Comparison of ENCODE assay signal across 14 cellular contexts in genomic region chr12:118402251-118402650, GRCh38. TPM values are rescaled to one million over a fixed set of nuclear protein-coding genes. Genes with fewer than 3 reads are reported as not detected.
DNase-seq lines count a peak whose midpoint lies in the region; ATAC-seq and TF ChIP-seq lines count a peak whose summit lies in the region.
"Had no signal": no experiment of that assay in that cellular context is flagged by ENCODE, and none has a peak within 500 bp of the region (broad histone marks: within the 10 kb centered on the region; RNA-seq: fewer than 3 reads in every experiment).

No MANE protein-coding gene starts in this region.

- TF ChIP-seq CTCF in AG04450 (IDR thresholded peaks at IDR 0.05; ENCODE audit: low read depth, low read length) (no peak), HFFc6 (IDR thresholded peaks at IDR 0.05) (no peak), astrocyte of the spinal cord (IDR thresholded peaks at IDR 0.05; ENCODE audit: low read depth, low read length) (no peak)

- H3K4me1 Mint-ChIP-seq in HFFc6 (ENCODE audit: low read depth), result peaks cover 60% of the 10 kb centered on the region

- peaks cover 45% of the 10 kb centered on the region for H3K36me3 Mint-ChIP-seq in HFFc6 (ENCODE audit: low read depth)

- ATAC-seq in GM18867 (IDR thresholded peaks at IDR 0.05; ENCODE audit: unreplicated experiment), result no peak
- ATAC-seq: right lobe of liver had no signal

- H3K27me3 ChIP-seq in AG04450 (ENCODE audit: control insufficient read depth, insufficient read depth, low read length), result no peaks in the 10 kb centered on the region
- H3K27me3 ChIP-seq: right lobe of liver, stomach had no signal

- H3K27me3 Mint-ChIP-seq in HFFc6 (ENCODE audit: insufficient read depth), result no peaks in the 10 kb centered on the region; the same call in 1 of the 2 replicates
- H3K27me3 Mint-ChIP-seq: CD4-positive, alpha-beta memory T cell had no signal

- in situ Hi-C loops in astrocyte of the spinal cord (cut with HindIII; ENCODE audit: low sequenced_read_pairs), result no loop called here

- peak overlapping the region; percentile 65 for H3K4me3 Mint-ChIP-seq in HFFc6
- H3K4me3 Mint-ChIP-seq: CD4-positive, alpha-beta memory T cell had no signal

- peak overlapping the region; percentile 3 for H3K27ac ChIP-seq in AG04450 (ENCODE audit: low read depth, low read length)
- H3K27ac ChIP-seq: right lobe of liver, stomach had no signal

- POLR2A ChIA-PET in AG04450 (lab: Yijun Ruan, JAX), result no interaction called here

- CTCF ChIA-PET in AG04450 (lab: Charles Lee), result interaction anchor here (1.2 to 7.1 kb wide), 4 partner anchors 25 to 1265 kb away, joined by 3 to 45 read pairs (median 24); partner anchors contain the start of gene SUDS3

- H3K9me3 Mint-ChIP-seq in HFFc6, result no peaks in the 10 kb centered on the region

- no peaks in the 10 kb centered on the region for H3K9me3 ChIP-seq in AG04450 (ENCODE audit: control insufficient read depth, insufficient read depth, low read length)
- H3K9me3 ChIP-seq: right lobe of liver, stomach had no signal

- DNase-seq in AG04450 (ENCODE audit: low read depth, low spot score) (peak; percentile 60), HFFc6 (peak; percentile 83), astrocyte of the spinal cord (ENCODE audit: low read depth, low spot score) (peak; percentile 79), hepatic stellate cell (ENCODE audit: low spot score) (peak; percentile 69), SIG-M5 treated with dmso at 0.1 percent for 504 hours (lab: John Stamatoyannopoulos, UW; ENCODE audit: unreplicated experiment) (no peak), NCI-H82 (lab: John Stamatoyannopoulos, UW) (no peak), HT-29 (ENCODE audit: low spot score) (no peak)
- DNase-seq: activated CD4-positive, CD25-positive, alpha-beta regulatory T cell treated with anti-CD3 and anti-CD28 coated beads, Interleukin-2, amount 50 U/mL, for 72 hours; CD4-positive, alpha-beta memory T cell; GDM1; NCI-H187 treated with DMSO at 0.1 percent for 48 hours; right lobe of liver; stomach had no signal

- H3K4me3 ChIP-seq in AG04450 (ENCODE audit: low read depth, low read length) (no peak overlapping the region), astrocyte of the spinal cord (ENCODE audit: low read depth, low read length) (no peak overlapping the region)
- H3K4me3 ChIP-seq: right lobe of liver, stomach had no signal

- peak overlapping the region; percentile 91 for H3K27ac Mint-ChIP-seq in HFFc6

RNA-seq across cellular contexts. Expression of gene SUDS3, which starts 25.9 kb away (rescaled TPM):
- 24.1 and 28.9 TPM in 2 replicates for polyA plus RNA-seq in AG04450 (2011; rRNA removed)
- polyA minus RNA-seq in AG04450 (2011; rRNA and poly(A)+ RNA removed), result 25.3 and 26.9 TPM in 2 replicates
- total RNA-seq in HFFc6 (2021; fragmentation: NEBNext Ultra II Directional; extraction: Animal tissue kit (Norgen Biotek cat#: 25700)), result 10 to 100 TPM; 20.5 to 23.4 (median 22.8) TPM
- total RNA-seq in HT-29 (2014; rRNA removed; shearing (Covaris generic)), result 32.2 and 33.6 TPM in 2 replicates

RNA-seq across cellular contexts. Expression of gene TAOK3, which starts 29.5 kb away (rescaled TPM):
- polyA plus RNA-seq in AG04450 (2011; rRNA removed), result 48.8 and 56.4 TPM in 2 replicates
- polyA minus RNA-seq in AG04450 (2011; rRNA and poly(A)+ RNA removed), result 62.7 and 69.0 TPM in 2 replicates
- 10 to 100 TPM; 26.0 to 30.7 (median 28.0) TPM for total RNA-seq in HFFc6 (2021; fragmentation: NEBNext Ultra II Directional; extraction: Animal tissue kit (Norgen Biotek cat#: 25700))
- total RNA-seq in HT-29 (2014; rRNA removed; shearing (Covaris generic)), result 3.1 and 5.5 TPM in 2 replicates

Comparison
In these comparisons a context has a peak if more than half of its experiments do, and no peak if none do; other contexts are left out.
1. DNase-seq: peak in AG04450 (single experiment), HFFc6 (single experiment), astrocyte of the spinal cord (single experiment) and hepatic stellate cell (single experiment); none in SIG-M5 treated with dmso at 0.1 percent for 504 hours (single experiment), NCI-H82 (single experiment) and HT-29 (single experiment).